ENCODE assay signal across 8 cellular contexts in genomic region chr11:108221401-108221800, GRCh38. TPM values are rescaled to one million over a fixed set of nuclear protein-coding genes. Genes with fewer than 3 reads are reported as not detected.
DNase-seq lines count a peak whose midpoint lies in the region; ATAC-seq and TF ChIP-seq lines count a peak whose summit lies in the region.

No MANE protein-coding gene starts in this region.

- CTCF ChIA-PET in IMR-90 (lab: Yijun Ruan, JAX), result interaction anchor here (0.5 kb wide), 1 partner anchor 49 kb away, joined by 3 read pairs; no protein-coding TSS in a partner anchor

- H3K18ac ChIP-seq in IMR-90 (ENCODE audit: low read depth, low read length), result no peak overlapping the region

- H3K4me1 ChIP-seq in IMR-90 (ENCODE audit: control insufficient read depth, insufficient read depth, low read length) (peaks cover 4% of the 10 kb centered on the region; the same call in 1 of the 2 replicates), muscle layer of duodenum (ENCODE audit: control insufficient read depth in 1 of 2, insufficient read depth in 2 of 2, low read length in 2 of 2) (peaks cover 9 to 24% of the 10 kb centered on the region in 2 donors)

- H3K27ac ChIP-seq in IMR-90 (ENCODE audit: insufficient read depth, low read length) (peak overlapping the region; percentile 19; the same call in 1 of the 2 replicates), muscle layer of duodenum (ENCODE audit: low read length) (peak overlapping the region; percentile 100)

- no peak; the same call in 1 of the 2 replicates for TF ChIP-seq POLR2A in IMR-90 (IDR thresholded peaks at IDR 0.05; ENCODE audit: low read depth, low read length)

- no peak overlapping the region for H2AK5ac ChIP-seq in IMR-90 (ENCODE audit: low read depth, low read length)

- H2AFZ ChIP-seq in IMR-90 (replicated peaks; ENCODE audit: low read length, poor library complexity), result no peak overlapping the region

- no peak for ATAC-seq in IMR-90 (ENCODE audit: low read depth)

- intact Hi-C loops in IMR-90 (cut with micrococcal nuclease), result loop anchor here (5.0 to 10.0 kb wide), 2 partner anchors 99 to 243 kb away; partner anchors contain the start of genes ACAT1 and C11orf65

- POLR2A ChIA-PET in IMR-90 (lab: Charles Lee; ENCODE audit: unreplicated experiment), result no interaction called here

- no peaks in the 10 kb centered on the region for H3K27me3 ChIP-seq in IMR-90 (ENCODE audit: control insufficient read depth, insufficient read depth, low read length)
- H3K27me3 ChIP-seq in muscle layer of duodenum (ENCODE audit: low read depth, low read length), result no peaks in the 10 kb centered on the region

- no TSS peak for BruUV-seq in IMR-90 (replicated peaks; lab: Mats Ljungman, UMichigan)

- H4K8ac ChIP-seq in IMR-90 (ENCODE audit: low read depth in 2 of 2, low read length in 2 of 2), result peak overlapping the region; percentile 10 to 15; a peak in 2 of 4 replicates

- no peak overlapping the region for H4K5ac ChIP-seq in IMR-90 (ENCODE audit: low read depth, low read length)

- H3K4me2 ChIP-seq in IMR-90 (ENCODE audit: low read depth, low read length), result peak overlapping the region; percentile 76

- H3K56ac ChIP-seq in IMR-90 (ENCODE audit: extremely low read depth, insufficient read depth, low read length), result peak overlapping the region; percentile 86

- H3K9ac ChIP-seq in IMR-90 (ENCODE audit: low read depth, low read length), result peak overlapping the region; percentile 62; the same call in 1 of the 2 replicates

- no peak overlapping the region for H3K4ac ChIP-seq in IMR-90 (ENCODE audit: low read depth, low read length)

- H3K36me3 ChIP-seq in IMR-90 (ENCODE audit: control insufficient read depth, insufficient read depth, low read length) (no peaks in the 10 kb centered on the region; the same call in 1 of the 2 replicates), muscle layer of duodenum (ENCODE audit: control insufficient read depth in 1 of 2, insufficient read depth in 2 of 2, low read length in 2 of 2) (peaks cover 0 to 7% of the 10 kb centered on the region in 2 donors)

- H3K4me3 ChIP-seq in AG09309 (ENCODE audit: control insufficient read depth, low read depth, low read length) (peak overlapping the region; percentile 86), IMR-90 (ENCODE audit: insufficient read depth, low read depth, low read length) (peak overlapping the region; percentile 70), muscle layer of duodenum (ENCODE audit: low read depth in 1 of 2, low read length in 2 of 2) (peak overlapping the region; percentile 77 to 95)

- TF ChIP-seq CTCF in AG09309 (IDR thresholded peaks at IDR 0.05; ENCODE audit: control insufficient read depth, insufficient read depth, low read depth, low read length, missing control alignments) (no peak), IMR-90 (conservative IDR thresholded peaks at IDR 0.05; ENCODE audit: low read depth, low read length) (no peak)

- dilution Hi-C loops in IMR-90 (cut with HindIII; ENCODE audit: low sequenced_read_pairs, unreplicated experiment), result no loop called here

- H2BK20ac ChIP-seq in IMR-90 (ENCODE audit: low read depth, low read length), result no peak overlapping the region

- H3K23ac ChIP-seq in IMR-90 (ENCODE audit: low read depth, low read length), result peak overlapping the region; percentile 93

- H3K14ac ChIP-seq in IMR-90 (replicated peaks; ENCODE audit: low read depth, low read length), result peak overlapping the region; percentile 87; the same call in 1 of the 2 replicates

- peak overlapping the region; percentile 47 for H2BK5ac ChIP-seq in IMR-90 (ENCODE audit: low read depth, low read length, poor library complexity, severe bottlenecking)

- no peak overlapping the region for H2AK9ac ChIP-seq in IMR-90 (replicated peaks; ENCODE audit: low read depth, low read length, poor library complexity)

- DNase-seq in AG09309 (ENCODE audit: low read depth) (peak; percentile 21), IMR-90 (peak; percentile 45), dermis microvascular lymphatic vessel endothelial cell (ENCODE audit: low read depth in 2 of 2) (peak; percentile 59 to 67), 8988T (no peak), HK-2 (ENCODE audit: unreplicated experiment) (no peak), T-helper 9 cell (no peak)
- no peak for DNase-seq in activated T-cell treated with anti-CD3 and anti-CD28 coated beads, Interleukin-2, amount 50 U/mL, for 48 hours

- H2BK120ac ChIP-seq in IMR-90 (ENCODE audit: low read depth, low read length), result no peak overlapping the region

- H4K20me1 ChIP-seq in IMR-90 (ENCODE audit: insufficient read depth, low read length), result peaks cover 4% of the 10 kb centered on the region; the same call in 1 of the 2 replicates

- no peak for TF ChIP-seq RAD21 in IMR-90 (IDR thresholded peaks at IDR 0.05; ENCODE audit: low read length)

- H3K9me3 ChIP-seq in IMR-90 (ENCODE audit: control insufficient read depth, insufficient read depth, low read length) (no peaks in the 10 kb centered on the region), muscle layer of duodenum (ENCODE audit: control insufficient read depth in 1 of 2, low read length in 2 of 2) (no peaks in the 10 kb centered on the region)

- WGBS in IMR-90 (ENCODE audit: extremely low coverage in 2 of 2, insufficient read length in 1 of 2), 2 experiments, result 0% methylated on average over 1 of the region's 13 CpGs; no CpG with 5 or more reads in 1 of the 2 experiments

- in situ Hi-C loops in IMR-90 (cut with MboI; ENCODE audit: low sequenced_read_pairs), result no loop called here

- H4K91ac ChIP-seq in IMR-90 (ENCODE audit: insufficient read depth, low read depth, low read length), result no peak overlapping the region

- H2BK15ac ChIP-seq in IMR-90 (ENCODE audit: low read depth, low read length), result no peak overlapping the region

- peaks cover 9% of the 10 kb centered on the region for H3K9me1 ChIP-seq in IMR-90 (ENCODE audit: insufficient read depth, low read length)

- H3K79me1 ChIP-seq in IMR-90 (ENCODE audit: low read depth in 1 of 2, low read length in 2 of 2), result peaks cover 20 to 60% of the 10 kb centered on the region in 2 experiments

TF ChIP-seq in IMR-90, 13 proteins besides CTCF, POLR2A, EP300 and RAD21:
- TF ChIP-seq USF2 (IDR thresholded peaks at IDR 0.05; ENCODE audit: low read depth, low read length) (no peak), CHD1 (IDR thresholded peaks at IDR 0.05; ENCODE audit: low read depth, low read length) (no peak), MXI1 (IDR thresholded peaks at IDR 0.05; ENCODE audit: borderline replicate concordance, low read depth, low read length) (no peak), CEBPB (IDR thresholded peaks at IDR 0.05; ENCODE audit: low read depth, low read length) (no peak)

RNA-seq across cellular contexts. Expression of gene NPAT, which starts 1.0 kb away (rescaled TPM):
- total RNA-seq in IMR-90 (2012; rRNA removed) (10.6 and 13.3 TPM in 2 replicates), dermis microvascular lymphatic vessel endothelial cell (11.9 and 14.7 TPM in 2 replicates)
- 2.8 and 3.1 TPM in 2 replicates for polyA plus RNA-seq in IMR-90 (2012; rRNA removed)
- 0.54 and 0.68 TPM in 2 replicates for polyA plus RNA-seq in IMR-90 (2012; cell fraction: cytosol; rRNA removed)
- polyA plus RNA-seq in IMR-90 (2012; cell fraction: nucleus; rRNA removed; ENCODE audit: low replicate concordance), result 0.60 and 4.7 TPM in 2 replicates

RNA-seq across cellular contexts. Expression of gene ATM, which starts 1.5 kb away (rescaled TPM):
- total RNA-seq in IMR-90 (2012; rRNA removed), result 30.6 and 54.4 TPM in 2 replicates
- polyA plus RNA-seq in IMR-90 (2012; rRNA removed), result 12.8 and 18.1 TPM in 2 replicates
- 1.1 and 2.8 TPM in 2 replicates for polyA plus RNA-seq in IMR-90 (2012; cell fraction: cytosol; rRNA removed)
- polyA plus RNA-seq in IMR-90 (2012; cell fraction: nucleus; rRNA removed; ENCODE audit: low replicate concordance), result 5.6 and 46.3 TPM in 2 replicates
- total RNA-seq in dermis microvascular lymphatic vessel endothelial cell, result 51.6 and 69.7 TPM in 2 replicates

Comparison
In these comparisons a context has a peak if more than half of its experiments do, and no peak if none do; other contexts are left out.
1. DNase-seq: peak in AG09309 (single experiment), IMR-90 (single experiment) and dermis microvascular lymphatic vessel endothelial cell (2 of 2); none in 8988T (single experiment), HK-2 (single experiment), T-helper 9 cell (single experiment) and activated T-cell treated with anti-CD3 and anti-CD28 coated beads, Interleukin-2, amount 50 U/mL, for 48 hours (0 of 2).
2. Peak in every context shown above with its lines, with median percentiles within 50 percentile points of each other: H3K4me3 ChIP-seq.